Comparison of ENCODE assay signal across 1 cellular context in genomic region chr7:115678049-115678982, GRCh38.
TF ChIP-seq lines count a peak whose summit lies in the region.

No MANE protein-coding gene starts in this region.

TF ChIP-seq in HepG2, 621 proteins besides CTCF, POLR2A, EP300 and RAD21 (continued from another document and continues in another):
- TF ChIP-seq SP4 (CRISPR knock-in tag; IDR thresholded peaks at IDR 0.05) (no peak), ZNF337 (CRISPR knock-in tag; IDR thresholded peaks at IDR 0.05; ENCODE audit: borderline replicate concordance, low read depth) (no peak), ELF3 (CRISPR knock-in tag; IDR thresholded peaks at IDR 0.05) (no peak), ZNF501 (CRISPR knock-in tag; IDR thresholded peaks at IDR 0.05) (no peak), GTF2F1 (IDR thresholded peaks at IDR 0.05; ENCODE audit: low read length) (no peak), ZNF879 (CRISPR knock-in tag; IDR thresholded peaks at IDR 0.05) (no peak), BATF2 (CRISPR knock-in tag; IDR thresholded peaks at IDR 0.05) (no peak), TFAP4 (IDR thresholded peaks at IDR 0.05; ENCODE audit: borderline replicate concordance, low read depth) (no peak), SALL1 (CRISPR knock-in tag; IDR thresholded peaks at IDR 0.05) (peak; percentile 60; the same call in 1 of the 2 replicates), ETV6 (CRISPR knock-in tag; conservative IDR thresholded peaks at IDR 0.05) (no peak), ZNF777 (CRISPR knock-in tag; IDR thresholded peaks at IDR 0.05) (no peak), ZNF878 (CRISPR knock-in tag; IDR thresholded peaks at IDR 0.05) (peak; percentile 25; the same call in 1 of the 2 replicates), ONECUT2 (CRISPR knock-in tag; IDR thresholded peaks at IDR 0.05) (no peak), ZNF382 (CRISPR knock-in tag; IDR thresholded peaks at IDR 0.05; ENCODE audit: borderline replicate concordance) (no peak), EHMT2 (IDR thresholded peaks at IDR 0.05; ENCODE audit: borderline replicate concordance, low read depth, low read length) (no peak), ZNF281 (CRISPR knock-in tag; IDR thresholded peaks at IDR 0.05; ENCODE audit: borderline replicate concordance) (0 out of 2 replicates have a peak, but pooled peaks have one; percentile 21), SKIL (CRISPR knock-in tag; IDR thresholded peaks at IDR 0.05; ENCODE audit: borderline replicate concordance) (peak; percentile 70), ZNF619 (CRISPR knock-in tag; IDR thresholded peaks at IDR 0.05) (no peak), HNRNPL (IDR thresholded peaks at IDR 0.05; ENCODE audit: low read depth, low read length) (no peak), CEBPB (IDR thresholded peaks at IDR 0.05; ENCODE audit: borderline replicate concordance, low read depth, low read length) (peak; percentile 47; the same call in 1 of the 2 replicates), PHB2 (IDR thresholded peaks at IDR 0.05; ENCODE audit: partially characterized antibody) (no peak), BCL3 (CRISPR knock-in tag; IDR thresholded peaks at IDR 0.05) (no peak), FOSL2 (CRISPR knock-in tag; IDR thresholded peaks at IDR 0.05) (peak; percentile 67), RARG (CRISPR knock-in tag; IDR thresholded peaks at IDR 0.05; ENCODE audit: low read depth) (no peak), ZNF703 (CRISPR knock-in tag; IDR thresholded peaks at IDR 0.05; ENCODE audit: borderline replicate concordance) (no peak), ZFP1 (CRISPR knock-in tag; IDR thresholded peaks at IDR 0.05) (0 out of 2 replicates have a peak, but pooled peaks have one; percentile 67), ATRX (CRISPR knock-in tag; IDR thresholded peaks at IDR 0.05; ENCODE audit: borderline replicate concordance) (no peak), TBX2 (CRISPR knock-in tag; IDR thresholded peaks at IDR 0.05; ENCODE audit: borderline replicate concordance) (peak; percentile 61; the same call in 1 of the 2 replicates), HMG20A (CRISPR knock-in tag; IDR thresholded peaks at IDR 0.05; ENCODE audit: borderline replicate concordance) (peak; percentile 97), ZNF562 (CRISPR knock-in tag; IDR thresholded peaks at IDR 0.05; ENCODE audit: borderline replicate concordance) (no peak), CREM (IDR thresholded peaks at IDR 0.05) (peak; percentile 40; the same call in 1 of the 2 replicates), CREM (CRISPR knock-in tag; IDR thresholded peaks at IDR 0.05) (no peak), ZNF724P (CRISPR knock-in tag; IDR thresholded peaks at IDR 0.05; ENCODE audit: borderline replicate concordance) (no peak), ZNF652 (CRISPR knock-in tag; IDR thresholded peaks at IDR 0.05; ENCODE audit: borderline replicate concordance, low read depth) (no peak), SATB2 (CRISPR knock-in tag; IDR thresholded peaks at IDR 0.05) (no peak), ARID2 (CRISPR knock-in tag; IDR thresholded peaks at IDR 0.05; ENCODE audit: borderline replicate concordance) (no peak), ZFP62 (CRISPR knock-in tag; IDR thresholded peaks at IDR 0.05) (no peak), ZFP90 (CRISPR knock-in tag; IDR thresholded peaks at IDR 0.05; ENCODE audit: borderline replicate concordance) (no peak), ZNF709 (CRISPR knock-in tag; IDR thresholded peaks at IDR 0.05) (no peak), U2AF1 (optimal IDR thresholded peaks at IDR 0.05; ENCODE audit: low read depth, low read length) (no peak), ZGPAT (CRISPR knock-in tag; IDR thresholded peaks at IDR 0.05) (peak; percentile 81), SAP130 (CRISPR knock-in tag; IDR thresholded peaks at IDR 0.05; ENCODE audit: low read depth) (0 out of 2 replicates have a peak, but pooled peaks have one; percentile 54), REST (IDR thresholded peaks at IDR 0.05; ENCODE audit: borderline replicate concordance in 1 of 2, low read depth in 1 of 2, low read length in 2 of 2) (no peak; a peak in 1 of 4 replicates), RFX5 (IDR thresholded peaks at IDR 0.05; ENCODE audit: low read depth, low read length) (no peak), BCLAF1 (IDR thresholded peaks at IDR 0.05) (no peak), ZNF749 (CRISPR knock-in tag; IDR thresholded peaks at IDR 0.05; ENCODE audit: borderline replicate concordance) (no peak), ISL2 (CRISPR knock-in tag; IDR thresholded peaks at IDR 0.05) (peak; percentile 72), ZNF572 (CRISPR knock-in tag; IDR thresholded peaks at IDR 0.05) (no peak), ELK4 (CRISPR knock-in tag; IDR thresholded peaks at IDR 0.05; ENCODE audit: borderline replicate concordance) (no peak), CEBPG (CRISPR knock-in tag; IDR thresholded peaks at IDR 0.05) (peak; percentile 51)
